In the genomic region with DNA sequence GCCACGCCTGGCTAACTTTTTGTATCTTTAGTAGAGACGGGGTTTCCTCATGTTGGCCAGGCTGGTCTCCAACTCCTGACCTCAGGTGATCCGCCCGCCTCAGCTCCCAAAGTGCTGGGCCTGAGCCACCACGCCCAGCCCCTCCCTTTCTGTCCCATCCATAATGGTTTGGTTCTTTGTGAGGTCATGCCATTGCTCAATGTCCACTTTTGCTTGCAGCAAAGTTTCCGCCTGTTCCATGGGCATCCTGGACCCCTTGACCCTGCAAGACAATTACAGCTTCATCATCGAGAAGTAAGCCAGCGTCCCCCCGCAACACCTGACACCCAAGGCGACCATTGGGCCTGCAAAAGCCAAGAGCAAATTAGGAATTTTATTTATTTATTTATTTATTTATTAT, we compare ENCODE assay signal across 21 cellular contexts. TPM values are rescaled to one million over a fixed set of nuclear protein-coding genes. Genes with fewer than 3 reads are reported as not detected.
DNase-seq lines count a peak whose midpoint lies in the region; ATAC-seq, FAIRE-seq and TF ChIP-seq lines count a peak whose summit lies in the region.
"Had no signal": no experiment of that assay in that cellular context is flagged by ENCODE, and none has a peak within 500 bp of the region (broad histone marks: within the 10 kb centered on the region; RNA-seq: fewer than 3 reads in every experiment).

No MANE protein-coding gene starts in this region.

- H3K36me3 Mint-ChIP-seq in astrocyte (ENCODE audit: low read depth, unreplicated experiment): no peaks in the 10 kb centered on the region
- H3K36me3 Mint-ChIP-seq: CD14-positive monocyte; CD8-positive, alpha-beta T cell had no signal

- CTCF ChIA-PET in HEK293 (lab: Yijun Ruan, JAX): interaction anchor here (0.9 to 4.2 kb wide), 4 partner anchors 27 to 255 kb away, joined by 3 to 23 read pairs (median 6); a partner anchor contains a TSS

- no peak for ATAC-seq in GM19328 (IDR thresholded peaks at IDR 0.05; ENCODE audit: unreplicated experiment)
- ATAC-seq: CD8-positive, alpha-beta T cell; GM12878; HCT116 had no signal

- H3K27ac ChIP-seq in BLaER1 treated with 17β-estradiol and CSF1 and Interleukin-3, amounts not matched to agents 10 nM and 100 nM: no peak overlapping the region
- no peak overlapping the region for H3K27ac ChIP-seq in HEK293 (ENCODE audit: extremely low read depth, low read depth, low read length)
- H3K27ac ChIP-seq in astrocyte (ENCODE audit: low read depth, low read length): no peak overlapping the region
- no peak overlapping the region for H3K27ac ChIP-seq in osteoblast (ENCODE audit: low read depth, low read length)
- no peak overlapping the region for H3K27ac ChIP-seq in SJCRH30
- H3K27ac ChIP-seq: GM23248 had no signal

- no peak overlapping the region for H3K4me3 ChIP-seq in BLaER1 treated with 17β-estradiol and CSF1 and Interleukin-3, amounts not matched to agents 10 nM and 100 nM
- H3K4me3 ChIP-seq in HEK293 (ENCODE audit: low read depth, low read length) (no peak overlapping the region), astrocyte (ENCODE audit: insufficient read depth, low read depth, low read length) (no peak overlapping the region), osteoblast (ENCODE audit: insufficient read depth, low read length) (no peak overlapping the region), SJCRH30 (no peak overlapping the region)
- H3K4me3 ChIP-seq: GM12878, GM23248 had no signal

- H3K9ac ChIP-seq in BLaER1 treated with 17β-estradiol and CSF1 and Interleukin-3, amounts not matched to agents 10 nM and 100 nM: no peak overlapping the region
- no peak overlapping the region for H3K9ac ChIP-seq in astrocyte (ENCODE audit: low read length)
- H3K9ac ChIP-seq: GM23248 had no signal

- no peaks in the 10 kb centered on the region; a peak in 1 of 22 replicates for H4K20me1 ChIP-seq in BLaER1 treated with 17β-estradiol and CSF1 and Interleukin-3, amounts not matched to agents 10 nM and 100 nM
- no peaks in the 10 kb centered on the region for H4K20me1 ChIP-seq in astrocyte (ENCODE audit: insufficient read depth, low read length)
- no peaks in the 10 kb centered on the region for H4K20me1 ChIP-seq in osteoblast (ENCODE audit: insufficient read depth, low read length)

- DNase-seq in astrocyte (ENCODE audit: low read depth) (no peak), osteoblast (ENCODE audit: insufficient read length, low spot score, missing footprints) (peak; percentile 23), SJCRH30 (no peak)
- DNase-seq in effector CD8-positive, alpha-beta T cell (lab: John Stamatoyannopoulos, UW): no peak
- DNase-seq: ACHN; BE2C; CD8-positive, alpha-beta T cell; DMS 273 treated with DMSO at 0.1 percent for 48 hours; DND-41; EL; GM23248 had no signal

- H3K9me3 ChIP-seq in BLaER1 treated with 17β-estradiol and CSF1 and Interleukin-3, amounts not matched to agents 10 nM and 100 nM (replicated peaks in 1 of 11): peaks cover 0 to 6% (median 0%) of the 10 kb centered on the region in 11 experiments; a peak in 2 of 22 replicates
- H3K9me3 ChIP-seq in HEK293 (ENCODE audit: control insufficient read depth, insufficient read depth, low read depth, low read length) (no peaks in the 10 kb centered on the region), astrocyte (ENCODE audit: insufficient read depth, low read depth, low read length) (no peaks in the 10 kb centered on the region), osteoblast (ENCODE audit: low read depth, low read length) (no peaks in the 10 kb centered on the region), SJCRH30 (replicated peaks) (no peaks in the 10 kb centered on the region)
- H3K9me3 ChIP-seq: BE2C had no signal

- H3K36me3 ChIP-seq in BLaER1 treated with 17β-estradiol and CSF1 and Interleukin-3, amounts not matched to agents 10 nM and 100 nM: no peaks in the 10 kb centered on the region
- H3K36me3 ChIP-seq in HEK293 (ENCODE audit: control insufficient read depth in 2 of 2, insufficient read depth in 1 of 2, low read length in 2 of 2): no peaks in the 10 kb centered on the region
- no peaks in the 10 kb centered on the region for H3K36me3 ChIP-seq in astrocyte (ENCODE audit: insufficient read depth, low read length)
- H3K36me3 ChIP-seq in osteoblast (ENCODE audit: insufficient read depth, low read length): no peaks in the 10 kb centered on the region
- H3K36me3 ChIP-seq in SJCRH30: no peaks in the 10 kb centered on the region
- H3K36me3 ChIP-seq: BE2C had no signal

- H3K79me2 ChIP-seq in astrocyte (ENCODE audit: insufficient read depth, low read length): no peaks in the 10 kb centered on the region
- H3K79me2 ChIP-seq in osteoblast (ENCODE audit: insufficient read depth, low read length): no peaks in the 10 kb centered on the region

- H3K27me3 Mint-ChIP-seq in astrocyte (ENCODE audit: low read depth, unreplicated experiment): peaks cover 3% of the 10 kb centered on the region

- H3K27ac Mint-ChIP-seq in astrocyte (ENCODE audit: unreplicated experiment): no peak overlapping the region
- H3K27ac Mint-ChIP-seq: CD8-positive, alpha-beta T cell had no signal

- H2AFZ ChIP-seq in astrocyte (ENCODE audit: low read depth, low read length) (no peak overlapping the region), osteoblast (ENCODE audit: low read length) (no peak overlapping the region)
- H2AFZ ChIP-seq: GM23248 had no signal

- peak overlapping the region; percentile 57 for H3K4me3 Mint-ChIP-seq in astrocyte (ENCODE audit: unreplicated experiment)
- H3K4me3 Mint-ChIP-seq: CD14-positive monocyte; CD8-positive, alpha-beta T cell had no signal

- no peaks in the 10 kb centered on the region for H3K4me1 Mint-ChIP-seq in astrocyte (ENCODE audit: low read depth, unreplicated experiment)
- H3K4me1 Mint-ChIP-seq: CD14-positive monocyte had no signal

- H3K27me3 ChIP-seq in BLaER1 treated with 17β-estradiol and CSF1 and Interleukin-3, amounts not matched to agents 10 nM and 100 nM: no peaks in the 10 kb centered on the region
- H3K27me3 ChIP-seq in astrocyte (ENCODE audit: insufficient read depth, low read length) (no peaks in the 10 kb centered on the region), osteoblast (ENCODE audit: insufficient read depth, low read length) (no peaks in the 10 kb centered on the region), SJCRH30 (no peaks in the 10 kb centered on the region)
- H3K27me3 ChIP-seq: BE2C had no signal

- peaks cover under 1% of the 10 kb centered on the region for H3K9me3 Mint-ChIP-seq in astrocyte (ENCODE audit: unreplicated experiment)
- H3K9me3 Mint-ChIP-seq: CD8-positive, alpha-beta T cell had no signal

- POLR2A ChIA-PET in HEK293 (lab: Yijun Ruan, JAX): interaction anchor here (0.6 kb wide), 1 partner anchor 11 kb away, joined by 4 read pairs; no protein-coding TSS in a partner anchor

- peak overlapping the region in 8 of 11 experiments; percentile 17 to 41 (median 32); a peak in 12 of 22 replicates for H3K4me2 ChIP-seq in BLaER1 treated with 17β-estradiol and CSF1 and Interleukin-3, amounts not matched to agents 10 nM and 100 nM
- H3K4me2 ChIP-seq in astrocyte (ENCODE audit: low read length) (no peak overlapping the region), osteoblast (ENCODE audit: insufficient read depth, low read length) (no peak overlapping the region)

- peaks cover 0 to 49% (median 25%) of the 10 kb centered on the region in 10 experiments; a peak in 14 of 20 replicates for H3K4me1 ChIP-seq in BLaER1 treated with 17β-estradiol and CSF1 and Interleukin-3, amounts not matched to agents 10 nM and 100 nM
- no peaks in the 10 kb centered on the region for H3K4me1 ChIP-seq in HEK293 (ENCODE audit: control insufficient read depth, insufficient read depth, low read length)
- no peaks in the 10 kb centered on the region for H3K4me1 ChIP-seq in astrocyte (ENCODE audit: insufficient read depth, low read length)
- H3K4me1 ChIP-seq in osteoblast (ENCODE audit: insufficient read depth, low read length): no peaks in the 10 kb centered on the region
- no peaks in the 10 kb centered on the region for H3K4me1 ChIP-seq in SJCRH30
- H3K4me1 ChIP-seq: BE2C had no signal

- FAIRE-seq in astrocyte (lab: Jason Lieb, UNC): no peak
- FAIRE-seq: GM12878 had no signal

- TF ChIP-seq CTCF in HEK293 (tag by site-specific recombination; IDR thresholded peaks at IDR 0.05): no peak
- TF ChIP-seq CTCF in astrocyte (IDR thresholded peaks at IDR 0.05; ENCODE audit: insufficient read depth, low read depth, low read length): no peak
- TF ChIP-seq CTCF in osteoblast (IDR thresholded peaks at IDR 0.05; ENCODE audit: extremely low read depth, low read depth, low read length): no peak

TF ChIP-seq in HEK293, 187 proteins besides CTCF, POLR2A, EP300 and RAD21:
- no peak for TF ChIP-seq SP7 (tag by site-specific recombination; IDR thresholded peaks at IDR 0.05)
- no peak for TF ChIP-seq ZNF529 (tag by site-specific recombination; IDR thresholded peaks at IDR 0.05; ENCODE audit: insufficient replicate concordance)
- no peak for TF ChIP-seq OVOL3 (tag by site-specific recombination; IDR thresholded peaks at IDR 0.05)
- TF ChIP-seq KLF1 (tag by site-specific recombination; IDR thresholded peaks at IDR 0.05): peak; percentile 64
- no peak for TF ChIP-seq ZNF48 (tag by site-specific recombination; IDR thresholded peaks at IDR 0.05)
- no peak for TF ChIP-seq ZNF747 (tag by site-specific recombination; IDR thresholded peaks at IDR 0.05)
- no peak for TF ChIP-seq ZNF510 (tag by site-specific recombination; IDR thresholded peaks at IDR 0.05; ENCODE audit: insufficient replicate concordance)
TF ChIP-seq in HEK293: peak in this region for 1.

RNA-seq across cellular contexts. Expression of a gene that starts 16.6 kb away (rescaled TPM):
- total RNA-seq in astrocyte (2.0 and 2.4 TPM in 2 replicates), osteoblast (0.29 and 0.36 TPM in 2 replicates)
- 1.7 and 2.1 TPM in 2 replicates for total RNA-seq in SJCRH30 (2014; rRNA removed; shearing (Covaris generic))
- total RNA-seq: GM23248 had no signal

RNA-seq across cellular contexts. Expression of a gene that starts 23.0 kb away (rescaled TPM):
- 18.4 and 19.7 TPM in 2 replicates for total RNA-seq in astrocyte
- 21.2 and 30.0 TPM in 2 replicates for total RNA-seq in osteoblast
- total RNA-seq in SJCRH30 (2014; rRNA removed; shearing (Covaris generic)): 28.2 and 29.1 TPM in 2 replicates

RNA-seq across cellular contexts. Expression of a gene that starts 36.9 kb away (rescaled TPM):
- total RNA-seq in astrocyte (0.62 and 0.66 TPM in 2 replicates), osteoblast (not detected in 2 replicates)
- 21.5 and 23.6 TPM in 2 replicates for total RNA-seq in SJCRH30 (2014; rRNA removed; shearing (Covaris generic))
- total RNA-seq: A172, GM12878, GM23248, HT-29 had no signal

RNA-seq across cellular contexts. Expression of a gene that starts 47.5 kb away (rescaled TPM):
- not detected in 2 replicates for total RNA-seq in astrocyte
- total RNA-seq in osteoblast: under 0.01 TPM in 2 replicates
- not detected in 2 replicates for total RNA-seq in SJCRH30 (2014; rRNA removed; shearing (Covaris generic))
- total RNA-seq: A172; CD8-positive, alpha-beta T cell; G401; H4; HT-29 had no signal

RNA-seq across cellular contexts. Expression of a gene that starts 48.0 kb away (rescaled TPM):
- total RNA-seq in astrocyte (77.8 and 85.2 TPM in 2 replicates), osteoblast (130 and 163 TPM in 2 replicates)
- total RNA-seq in SJCRH30 (2014; rRNA removed; shearing (Covaris generic)): 53.5 and 54.0 TPM in 2 replicates

Comparison
In these comparisons a context has a peak if more than half of its experiments do, and no peak if none do; other contexts are left out.
1. H3K4me2 ChIP-seq: peak in BLaER1 treated with 17β-estradiol and CSF1 and Interleukin-3, amounts not matched to agents 10 nM and 100 nM (8 of 11); none in astrocyte (single experiment) and osteoblast (single experiment).
2. RNA of a gene that starts 36.9 kb away (total RNA-seq): 21.5 to 23.6 TPM in SJCRH30; 0.62 to 0.66 TPM in astrocyte and not detected in osteoblast; every median in the first group is over 10 times any median in the second.